Comparison of ENCODE assay signal across 23 cellular contexts in the genomic region with DNA sequence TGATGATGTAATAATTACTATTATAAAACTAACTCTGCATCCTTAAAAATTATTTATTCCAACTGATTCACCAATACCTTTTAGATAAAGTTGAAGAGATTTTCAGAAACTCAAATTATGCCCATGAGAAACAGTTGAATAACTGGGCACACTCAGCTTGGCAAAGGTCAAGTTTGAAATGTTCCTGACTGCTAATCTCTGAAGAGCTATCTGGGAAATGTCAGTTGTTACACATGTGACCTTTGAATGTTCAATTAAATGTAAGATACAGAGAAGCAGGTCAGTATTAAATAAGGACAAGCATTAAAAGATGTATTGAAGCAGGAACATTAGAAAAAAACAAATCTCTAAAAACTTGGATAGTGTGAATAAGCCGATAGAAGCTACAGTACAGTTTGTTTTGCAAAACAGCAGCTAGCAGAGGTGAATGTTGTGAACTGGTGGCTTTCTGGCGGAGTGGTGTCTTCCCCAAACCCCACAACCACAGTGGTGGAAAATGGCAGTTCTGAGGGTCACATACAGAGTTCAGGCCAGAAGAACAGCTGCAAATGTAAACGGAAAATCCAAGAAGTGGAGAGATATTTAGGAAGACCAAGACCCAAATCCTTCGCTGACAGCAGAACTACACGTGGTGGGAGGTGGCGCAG.
"Had no signal": no experiment of that assay in that cellular context is flagged by ENCODE, and none has a peak within 500 bp of the region (broad histone marks: within the 10 kb centered on the region; RNA-seq: fewer than 3 reads in every experiment).

No MANE protein-coding gene starts in this region.

- H3K36me3 ChIP-seq: SJSA1 had no signal

- H3K9me3 ChIP-seq: SJSA1, SK-N-SH had no signal

- H3K27ac ChIP-seq: KMS-11, RWPE1, SJSA1 had no signal

- H3K4me3 ChIP-seq: SJSA1 had no signal

- H3K4me2 ChIP-seq: KMS-11, SK-N-SH had no signal

- ATAC-seq: Panc1, PC-3 had no signal

- DNase-seq: IMR-90; Kasumi-1; MM.1S; NCI-H1092 treated with DMSO at 0.1 percent for 48 hours; NCI-H1436; NCI-H187; NCI-H2029; NCI-H2081 treated with DMSO at 0.1 percent for 48 hours; NCI-H2171; NCI-H226; NCI-H446; NCI-H510A; NCI-H524 treated with DMSO at 0.1 percent for 48 hours; NCI-H69; NCI-H774; NK-92 treated with Interleukin-12 subunit alpha and Interleukin-12 subunit beta, amount 100 ng/mL, for 24 hours; PC-3; SIG-M5; SK-N-SH had no signal

- H3K4me1 ChIP-seq: SJSA1 had no signal

- H3K9ac ChIP-seq: KMS-11, SK-N-SH had no signal

- H3K27me3 ChIP-seq: SJSA1 had no signal
